8 cellular contexts compared by ENCODE assay signal in genomic region chr12:14716848-14717444, GRCh38. TPM values are rescaled to one million over a fixed set of nuclear protein-coding genes. Genes with fewer than 3 reads are reported as not detected.
DNase-seq lines count a peak whose midpoint lies in the region; ATAC-seq and TF ChIP-seq lines count a peak whose summit lies in the region.

No MANE protein-coding gene starts in this region.

- H3K4me1 Mint-ChIP-seq in endodermal cell: peaks cover 32% of the 10 kb centered on the region
- H3K4me1 Mint-ChIP-seq in natural killer cell: no peaks in the 10 kb centered on the region

- TF ChIP-seq CTCF in endodermal cell (conservative IDR thresholded peaks at IDR 0.05) (peak; percentile 100), natural killer cell (IDR thresholded peaks at IDR 0.05) (peak; percentile 52)

- H3K4me3 ChIP-seq in endodermal cell (ENCODE audit: low read length): no peak overlapping the region

- no peaks in the 10 kb centered on the region for H3K4me1 ChIP-seq in endodermal cell (ENCODE audit: control insufficient read depth, insufficient read depth, low read length)

- peak; percentile 72 for ATAC-seq in GM21447 (IDR thresholded peaks at IDR 0.05; ENCODE audit: unreplicated experiment)
- peak; percentile 46 to 73 (median 59) for ATAC-seq in natural killer cell

- no peaks in the 10 kb centered on the region for H3K9me3 ChIP-seq in endodermal cell (ENCODE audit: control insufficient read depth, low read length)

- no peaks in the 10 kb centered on the region for H3K27me3 ChIP-seq in endodermal cell (ENCODE audit: control insufficient read depth, insufficient read depth, low read length, poor library complexity, severe bottlenecking)

- no peak overlapping the region for H3K9ac ChIP-seq in endodermal cell (ENCODE audit: extremely low read depth, low read length, poor library complexity, severe bottlenecking)

- peaks cover 6% of the 10 kb centered on the region for H3K36me3 Mint-ChIP-seq in endodermal cell (ENCODE audit: low read depth)
- no peaks in the 10 kb centered on the region for H3K36me3 Mint-ChIP-seq in natural killer cell

- intact Hi-C loops in natural killer cell (cut with micrococcal nuclease): loop anchor here (1.0 kb wide), 2 partner anchors 87 to 479 kb away; no protein-coding TSS in a partner anchor

- H3K4me3 Mint-ChIP-seq in endodermal cell (no peak overlapping the region), natural killer cell (no peak overlapping the region)

- no peaks in the 10 kb centered on the region for H3K36me3 ChIP-seq in endodermal cell (ENCODE audit: control insufficient read depth, insufficient read depth, low read length)

- H3K27ac Mint-ChIP-seq in endodermal cell (no peak overlapping the region), natural killer cell (no peak overlapping the region)

- DNase-seq in DMS53 treated with DMSO at 0.1 percent for 48 hours (lab: John Stamatoyannopoulos, UW; ENCODE audit: unreplicated experiment) (peak; percentile 69), MV-4-11 (lab: John Stamatoyannopoulos, UW) (peak; percentile 47), endodermal cell (peak; percentile 91), natural killer cell (no peak), hippocampal formation (lab: John Stamatoyannopoulos, UW) (no peak), DMS153 treated with DMSO at 0.1 percent for 48 hours (lab: John Stamatoyannopoulos, UW; ENCODE audit: unreplicated experiment) (no peak)
- peak; percentile 32 to 47 for DNase-seq in activated CD4-positive, alpha-beta T cell treated with anti-CD3 and anti-CD28 coated beads for 4 hours

- H3K27me3 Mint-ChIP-seq in endodermal cell (ENCODE audit: insufficient read depth) (no peaks in the 10 kb centered on the region), natural killer cell (ENCODE audit: low read depth in 2 of 2) (peaks cover 19 to 22% of the 10 kb centered on the region in 2 donors)

- H3K27ac ChIP-seq in endodermal cell (ENCODE audit: low read depth, low read length): no peak overlapping the region

- H3K9me3 Mint-ChIP-seq in endodermal cell: peaks cover 11% of the 10 kb centered on the region
- H3K9me3 Mint-ChIP-seq in natural killer cell: no peaks in the 10 kb centered on the region

- 33% methylated on average over 1 of the region's 1 CpG; no CpG with 5 or more reads in 1 of the 2 experiments for WGBS in endodermal cell (ENCODE audit: insufficient coverage in 1 of 2, insufficient read length in 1 of 2), 2 experiments

RNA-seq across cellular contexts. Expression of gene GUCY2C, which starts 20.5 kb away (rescaled TPM):
- total RNA-seq in endodermal cell (1 to 10 TPM; 1.4 to 2.4 TPM), natural killer cell (not detected)
- polyA plus RNA-seq in endodermal cell (2013, experiment 1 of 2): 0.14 TPM
- polyA plus RNA-seq in endodermal cell (2013, experiment 2 of 2): not detected

Comparison
In these comparisons a context has a peak if more than half of its experiments do, and no peak if none do; other contexts are left out.
1. DNase-seq: peak in DMS53 treated with DMSO at 0.1 percent for 48 hours (single experiment), MV-4-11 (single experiment), activated CD4-positive, alpha-beta T cell treated with anti-CD3 and anti-CD28 coated beads for 4 hours (2 of 2) and endodermal cell (single experiment); none in natural killer cell (single experiment), hippocampal formation (0 of 2) and DMS153 treated with DMSO at 0.1 percent for 48 hours (single experiment).